1 cellular context compared by ENCODE assay signal in genomic region chr1:64691631-64692030, GRCh38.
TF ChIP-seq lines count a peak whose summit lies in the region.

No MANE protein-coding gene starts in this region.

TF ChIP-seq in IMR-90, 13 proteins besides CTCF, POLR2A, EP300 and RAD21:
- TF ChIP-seq FOS (IDR thresholded peaks at IDR 0.05; ENCODE audit: low read depth, low read length) (no peak), USF2 (IDR thresholded peaks at IDR 0.05; ENCODE audit: low read depth, low read length) (no peak), MAZ (IDR thresholded peaks at IDR 0.05; ENCODE audit: borderline replicate concordance, low read depth, low read length) (no peak), MAFK (IDR thresholded peaks at IDR 0.05; ENCODE audit: low read depth, low read length) (no peak), CHD1 (IDR thresholded peaks at IDR 0.05; ENCODE audit: low read depth, low read length) (no peak), ELK1 (IDR thresholded peaks at IDR 0.05; ENCODE audit: borderline replicate concordance, low read depth, low read length) (no peak), CEBPB (IDR thresholded peaks at IDR 0.05; ENCODE audit: low read depth, low read length) (no peak), BHLHE40 (IDR thresholded peaks at IDR 0.05; ENCODE audit: low read depth, low read length) (no peak), SMC3 (IDR thresholded peaks at IDR 0.05; ENCODE audit: low read depth, low read length) (no peak), RFX5 (IDR thresholded peaks at IDR 0.05; ENCODE audit: low read depth, low read length) (no peak), NFE2L2 (IDR thresholded peaks at IDR 0.05; ENCODE audit: low read depth, low read length) (no peak), MXI1 (IDR thresholded peaks at IDR 0.05; ENCODE audit: borderline replicate concordance, low read depth, low read length) (no peak), RCOR1 (IDR thresholded peaks at IDR 0.05; ENCODE audit: insufficient replicate concordance, low read length) (no peak)
TF ChIP-seq in IMR-90: peak in this region for 0.
